ENCODE assay signal across 1 cellular context in the genomic region with DNA sequence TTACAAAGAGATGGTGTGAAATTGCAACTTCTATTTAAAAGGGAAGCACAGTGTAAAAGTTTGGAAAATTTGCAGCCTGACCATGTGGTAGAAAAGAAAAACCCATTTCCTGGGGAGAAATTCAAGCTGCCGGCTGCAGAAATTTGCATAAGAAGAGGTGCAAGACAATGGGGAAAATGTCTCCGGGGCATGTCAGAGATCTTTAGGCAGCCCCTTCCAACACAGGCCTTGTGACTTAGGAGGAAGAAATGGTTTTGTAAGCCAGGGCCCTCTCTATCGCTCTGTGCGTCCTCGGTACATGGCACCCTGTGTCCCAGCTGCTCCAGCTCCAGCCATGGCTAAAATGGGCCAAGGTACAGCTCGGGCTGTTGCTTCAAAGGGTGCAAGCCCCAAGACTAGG.
TF ChIP-seq lines count a peak whose summit lies in the region.

No MANE protein-coding gene starts in this region.

TF ChIP-seq in GM23338, 12 proteins besides CTCF, POLR2A, EP300 and RAD21 (continued from another document):
- no peak for TF ChIP-seq ZNF462 (CRISPR knock-in tag; IDR thresholded peaks at IDR 0.05)
TF ChIP-seq in GM23338: peak in this region for 2.
